ENCODE assay signal across 20 cellular contexts in genomic region chr12:62713190-62713589, GRCh38.
DNase-seq lines count a peak whose midpoint lies in the region; ATAC-seq and TF ChIP-seq lines count a peak whose summit lies in the region.
"Had no signal": no experiment of that assay in that cellular context is flagged by ENCODE, and none has a peak within 500 bp of the region (broad histone marks: within the 10 kb centered on the region; RNA-seq: fewer than 3 reads in every experiment).

No MANE protein-coding gene starts in this region.

- 73 to 97% (median 90%) methylated on average over 1 of the region's 1 CpG for WGBS in heart left ventricle, 4 donors

- peak in 1 of 5 donors; percentile 36 for DNase-seq in heart left ventricle
- DNase-seq in Right ventricle myocardium inferior (ENCODE audit: missing footprints) = no peak
- DNase-seq in left ventricle myocardium superior = no peak
- DNase-seq in neural progenitor cell (ENCODE audit: low spot score) = no peak
- no peak for DNase-seq in immature natural killer cell
- no peak for DNase-seq in NCI-H748 (lab: John Stamatoyannopoulos, UW; ENCODE audit: unreplicated experiment)
- DNase-seq in activated T-cell treated with anti-CD3 and anti-CD28 coated beads, Interleukin-2, amount 50 U/mL, for 1 hour = no peak
- no peak for DNase-seq in DMS79 (lab: John Stamatoyannopoulos, UW)
- DNase-seq: BE2C; CD4-positive, CD25-positive, alpha-beta regulatory T cell; COR-L47; GF-D8; HFFc6; NCI-H1105; NCI-H2081; NCI-H2171 treated with DMSO at 0.1 percent for 48 hours; NCI-H748 treated with DMSO at 0.1 percent for 48 hours; NK-92 treated with Interleukin-12 subunit alpha and Interleukin-12 subunit beta, amount 100 ng/mL, for 24 hours; SHP77 had no signal

- H3K4me1 Mint-ChIP-seq in neural progenitor cell = peaks cover 81% of the 10 kb centered on the region
- no peaks in the 10 kb centered on the region for H3K4me1 Mint-ChIP-seq in immature natural killer cell
- H3K4me1 Mint-ChIP-seq: CD4-positive, CD25-positive, alpha-beta regulatory T cell had no signal

- H3K27me3 Mint-ChIP-seq in neural progenitor cell (ENCODE audit: insufficient read depth, low read depth) = no peaks in the 10 kb centered on the region
- H3K27me3 Mint-ChIP-seq in immature natural killer cell (ENCODE audit: low read depth in 3 of 3) = no peaks in the 10 kb centered on the region

- H3K36me3 ChIP-seq in heart left ventricle = no peaks in the 10 kb centered on the region
- no peaks in the 10 kb centered on the region for H3K36me3 ChIP-seq in neural progenitor cell
- H3K36me3 ChIP-seq: BE2C had no signal

- TF ChIP-seq CTCF in heart left ventricle (IDR thresholded peaks at IDR 0.05) = no peak
- no peak for TF ChIP-seq CTCF in neural progenitor cell (IDR thresholded peaks at IDR 0.05)

- H3K27ac Mint-ChIP-seq in neural progenitor cell = peak overlapping the region; percentile 48
- no peak overlapping the region for H3K27ac Mint-ChIP-seq in immature natural killer cell
- H3K27ac Mint-ChIP-seq: HFFc6 had no signal

- H3K4me2 ChIP-seq in neural progenitor cell = no peak overlapping the region

- H3K4me3 Mint-ChIP-seq in neural progenitor cell (no peak overlapping the region), immature natural killer cell (no peak overlapping the region)
- H3K4me3 Mint-ChIP-seq: CD4-positive, CD25-positive, alpha-beta regulatory T cell; HFFc6 had no signal

- H3K9me3 ChIP-seq in heart left ventricle (no peaks in the 10 kb centered on the region), neural progenitor cell (ENCODE audit: low read depth) (no peaks in the 10 kb centered on the region)
- H3K9me3 ChIP-seq: BE2C had no signal

- no peaks in the 10 kb centered on the region for H3K27me3 ChIP-seq in heart left ventricle
- no peaks in the 10 kb centered on the region for H3K27me3 ChIP-seq in neural progenitor cell
- H3K27me3 ChIP-seq: BE2C had no signal

- ATAC-seq in heart left ventricle = peak in 1 of 4 donors; percentile 26
- no peak for ATAC-seq in Right ventricle myocardium inferior
- peak; percentile 24 for ATAC-seq in left ventricle myocardium superior
- ATAC-seq: K562 had no signal

- H3K4me3 ChIP-seq in heart left ventricle (no peak overlapping the region), neural progenitor cell (no peak overlapping the region)
- H3K4me3 ChIP-seq: K562 had no signal

- no peak overlapping the region for H3K9ac ChIP-seq in neural progenitor cell

- no peak for TF ChIP-seq POLR2A in heart left ventricle (IDR thresholded peaks at IDR 0.05)

- no peaks in the 10 kb centered on the region for H3K79me2 ChIP-seq in neural progenitor cell (ENCODE audit: low read depth)

- H3K36me3 Mint-ChIP-seq in neural progenitor cell (peaks cover 3% of the 10 kb centered on the region), immature natural killer cell (no peaks in the 10 kb centered on the region)
- H3K36me3 Mint-ChIP-seq: CD4-positive, CD25-positive, alpha-beta regulatory T cell had no signal

- peaks cover 74% of the 10 kb centered on the region for H3F3A ChIP-seq in neural progenitor cell (ENCODE audit: low read depth)

- H3K9me3 Mint-ChIP-seq in neural progenitor cell (no peaks in the 10 kb centered on the region), immature natural killer cell (no peaks in the 10 kb centered on the region)
- H3K9me3 Mint-ChIP-seq: HFFc6 had no signal

- H3K4me1 ChIP-seq in heart left ventricle (peaks cover 0 to 41% (median 6%) of the 10 kb centered on the region in 12 donors), neural progenitor cell (peaks cover 79% of the 10 kb centered on the region)
- H3K4me1 ChIP-seq: BE2C had no signal

- intact Hi-C loops in heart left ventricle (cut with DNase I) (no loop called here), Right ventricle myocardium inferior (cut with DNase I) (no loop called here), left ventricle myocardium superior (cut with micrococcal nuclease) (no loop called here)

- H4K20me1 ChIP-seq in neural progenitor cell (ENCODE audit: low read depth) = no peaks in the 10 kb centered on the region

- peak overlapping the region in 7 of 12 donors; percentile 11 to 75 (median 47) for H3K27ac ChIP-seq in heart left ventricle
- peak overlapping the region; percentile 75 for H3K27ac ChIP-seq in neural progenitor cell

- no peak overlapping the region for H2AFZ ChIP-seq in neural progenitor cell (replicated peaks)
